ENCODE assay signal across 25 cellular contexts in genomic region chr14:22311625-22312024, GRCh38.
"Had no signal": no experiment of that assay in that cellular context is flagged by ENCODE, and none has a peak within 500 bp of the region (broad histone marks: within the 10 kb centered on the region; RNA-seq: fewer than 3 reads in every experiment).

No MANE protein-coding gene starts in this region.

- H3K27me3 Mint-ChIP-seq: activated naive CD4-positive, alpha-beta T cell treated with anti-CD3 and anti-CD28 coated beads, Interleukin-2, amount 10 ng/mL, durations not matched to agents 7 days and 5 days; stimulated activated naive CD8-positive, alpha-beta T cell treated with anti-CD3 and anti-CD28 coated beads, Interleukin-15, amount 100 ng/mL, for 72 hours had no signal

- H3K27ac Mint-ChIP-seq: activated naive CD4-positive, alpha-beta T cell treated with anti-CD3 and anti-CD28 coated beads, Interleukin-2, amount 10 ng/mL, durations not matched to agents 7 days and 5 days; endodermal cell; stimulated activated effector memory CD8-positive, alpha-beta T cell treated with anti-CD3 and anti-CD28 coated beads, Interleukin-12 subunit alpha, Interleukin-12 subunit beta, amount 100 ng/mL, for 72 hours; stimulated activated naive CD8-positive, alpha-beta T cell treated with anti-CD3 and anti-CD28 coated beads, Interleukin-15, amount 100 ng/mL, for 72 hours; type B pancreatic cell had no signal

- H3K4me3 ChIP-seq: heart right ventricle, left lung, lower lobe of right lung, mucosa of descending colon, ovary, prostate gland, skin epidermis, vagina had no signal

- H3K4me1 ChIP-seq: heart right ventricle, left lung, lower lobe of right lung, prostate gland, vagina had no signal

- H3K27me3 ChIP-seq: foreskin keratinocyte, left lung, ovary, vagina had no signal

- H3K4me3 Mint-ChIP-seq: activated naive CD4-positive, alpha-beta T cell treated with anti-CD3 and anti-CD28 coated beads, Interleukin-2, amount 10 ng/mL, durations not matched to agents 7 days and 5 days; endodermal cell; stimulated activated effector memory CD8-positive, alpha-beta T cell treated with anti-CD3 and anti-CD28 coated beads, Interleukin-12 subunit alpha, Interleukin-12 subunit beta, amount 100 ng/mL, for 72 hours; stimulated activated naive CD8-positive, alpha-beta T cell treated with anti-CD3 and anti-CD28 coated beads, Interleukin-15, amount 100 ng/mL, for 72 hours; type B pancreatic cell had no signal

- H3K4me1 Mint-ChIP-seq: activated naive CD4-positive, alpha-beta T cell treated with anti-CD3 and anti-CD28 coated beads, Interleukin-2, amount 10 ng/mL, durations not matched to agents 7 days and 5 days; endodermal cell; stimulated activated effector memory CD8-positive, alpha-beta T cell treated with anti-CD3 and anti-CD28 coated beads, Interleukin-12 subunit alpha, Interleukin-12 subunit beta, amount 100 ng/mL, for 72 hours; stimulated activated naive CD8-positive, alpha-beta T cell treated with anti-CD3 and anti-CD28 coated beads, Interleukin-15, amount 100 ng/mL, for 72 hours had no signal

- H3K9me3 Mint-ChIP-seq: activated naive CD4-positive, alpha-beta T cell treated with anti-CD3 and anti-CD28 coated beads, Interleukin-2, amount 10 ng/mL, durations not matched to agents 7 days and 5 days; endodermal cell; stimulated activated effector memory CD8-positive, alpha-beta T cell treated with anti-CD3 and anti-CD28 coated beads, Interleukin-12 subunit alpha, Interleukin-12 subunit beta, amount 100 ng/mL, for 72 hours; stimulated activated naive CD8-positive, alpha-beta T cell treated with anti-CD3 and anti-CD28 coated beads, Interleukin-15, amount 100 ng/mL, for 72 hours; type B pancreatic cell had no signal

- DNase-seq: activated CD4-positive, alpha-beta T cell treated with anti-CD3 and anti-CD28 coated beads for 4 hours; activated CD4-positive, alpha-beta T cell treated with anti-CD3 and anti-CD28 coated beads, Interleukin-2, amount 50 U/mL, for 4 hours; activated gamma-delta T cell; activated naive CD4-positive, alpha-beta T cell treated with anti-CD3 and anti-CD28 coated beads, Interleukin-2, amount 10 ng/mL, durations not matched to agents 7 days and 5 days; activated T-cell treated with anti-CD3 and anti-CD28 coated beads for 4 hours; amygdala; central memory CD4-positive, alpha-beta T cell; endodermal cell; foreskin keratinocyte; heart right ventricle; left lung; lower lobe of right lung; mesendoderm; mucosa of descending colon; ovary; retina; stimulated activated CD4-positive, alpha-beta T cell treated with anti-CD3 and anti-CD28 coated beads, Interleukin-4, amount 100 ng/mL, for 24 hours; stimulated activated naive CD8-positive, alpha-beta T cell treated with anti-CD3 and anti-CD28 coated beads, Interleukin-15, amount 100 ng/mL, for 72 hours; substantia nigra had no signal

- H3K36me3 ChIP-seq: heart right ventricle, left lung, lower lobe of right lung, ovary, prostate gland, vagina had no signal

- H3K9me3 ChIP-seq: heart right ventricle, left lung, lower lobe of right lung, mucosa of descending colon, ovary, prostate gland, vagina had no signal

- H3K36me3 Mint-ChIP-seq: activated naive CD4-positive, alpha-beta T cell treated with anti-CD3 and anti-CD28 coated beads, Interleukin-2, amount 10 ng/mL, durations not matched to agents 7 days and 5 days; stimulated activated effector memory CD8-positive, alpha-beta T cell treated with anti-CD3 and anti-CD28 coated beads, Interleukin-12 subunit alpha, Interleukin-12 subunit beta, amount 100 ng/mL, for 72 hours; type B pancreatic cell had no signal

- H3K27ac ChIP-seq: foreskin keratinocyte, heart right ventricle, left lung, lower lobe of right lung, ovary, prostate gland, skin epidermis, vagina, VCaP had no signal
